ENCODE assay signal across 8 cellular contexts in the genomic region with DNA sequence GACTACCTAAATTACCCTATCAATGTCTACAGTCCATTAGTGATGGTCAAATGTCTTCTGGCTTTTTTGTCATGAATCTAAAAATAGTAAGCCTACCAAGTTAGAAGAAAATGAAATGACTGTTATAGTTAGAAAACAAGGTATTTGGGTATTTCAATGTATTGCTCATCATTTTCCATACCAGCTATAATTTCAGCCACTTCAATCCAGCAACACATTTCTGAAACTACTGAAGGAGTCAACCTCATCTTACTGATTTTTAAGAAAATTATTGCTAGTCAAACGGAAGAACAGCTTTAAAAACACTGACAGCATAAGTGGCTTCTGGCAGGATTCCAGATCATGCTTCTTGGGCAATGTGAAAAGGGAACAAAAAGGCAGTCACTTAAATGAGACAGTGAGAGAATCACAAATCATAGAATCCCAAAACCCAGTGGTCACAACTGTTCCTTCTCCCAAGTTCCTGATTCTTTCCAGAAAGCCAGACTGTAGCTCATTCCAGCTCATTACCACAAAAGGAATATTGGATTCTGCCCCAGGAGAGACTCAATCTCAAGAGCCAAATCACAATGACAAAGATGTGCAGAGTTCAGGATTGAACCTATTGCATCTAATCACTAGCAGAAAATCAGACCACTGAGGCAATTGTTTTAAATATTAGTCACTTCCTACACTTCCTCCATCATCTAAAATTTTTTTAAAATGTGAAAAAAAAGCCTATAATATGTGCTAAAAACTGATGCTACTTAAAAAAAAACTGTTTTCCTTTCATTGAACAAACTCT.
DNase-seq lines count a peak whose midpoint lies in the region; ATAC-seq, FAIRE-seq and TF ChIP-seq lines count a peak whose summit lies in the region.

No MANE protein-coding gene starts in this region.

- H3K9me3 ChIP-seq in CD4-positive, CD25-positive, alpha-beta regulatory T cell (ENCODE audit: control insufficient read depth in 2 of 2, low read length in 2 of 2): no peaks in the 10 kb centered on the region
- H3K9me3 ChIP-seq in Peyer's patch: no peaks in the 10 kb centered on the region

- H3K36me3 Mint-ChIP-seq in CD4-positive, CD25-positive, alpha-beta regulatory T cell: no peaks in the 10 kb centered on the region
- peaks cover 39% of the 10 kb centered on the region for H3K36me3 Mint-ChIP-seq in activated naive CD4-positive, alpha-beta T cell treated with anti-CD3 and anti-CD28 coated beads, Interleukin-2, amount 10 ng/mL, durations not matched to agents 7 days and 5 days

- H3K27me3 ChIP-seq in CD4-positive, CD25-positive, alpha-beta regulatory T cell (ENCODE audit: control insufficient read depth, insufficient read depth, low read length): no peaks in the 10 kb centered on the region
- H3K27me3 ChIP-seq in Peyer's patch: no peaks in the 10 kb centered on the region

- no peaks in the 10 kb centered on the region for H3K27me3 Mint-ChIP-seq in CD4-positive, CD25-positive, alpha-beta regulatory T cell
- H3K27me3 Mint-ChIP-seq in activated naive CD4-positive, alpha-beta T cell treated with anti-CD3 and anti-CD28 coated beads, Interleukin-2, amount 10 ng/mL, durations not matched to agents 7 days and 5 days: no peaks in the 10 kb centered on the region

- TF ChIP-seq POLR2A in Peyer's patch (IDR thresholded peaks at IDR 0.05): no peak

- peaks cover 15 to 51% (median 44%) of the 10 kb centered on the region in 4 donors for H3K4me1 Mint-ChIP-seq in CD4-positive, CD25-positive, alpha-beta regulatory T cell
- peaks cover 52% of the 10 kb centered on the region for H3K4me1 Mint-ChIP-seq in activated naive CD4-positive, alpha-beta T cell treated with anti-CD3 and anti-CD28 coated beads, Interleukin-2, amount 10 ng/mL, durations not matched to agents 7 days and 5 days

- H3K27ac Mint-ChIP-seq in CD4-positive, CD25-positive, alpha-beta regulatory T cell: peak overlapping the region in 2 of 3 donors; percentile 33 to 76
- H3K27ac Mint-ChIP-seq in activated naive CD4-positive, alpha-beta T cell treated with anti-CD3 and anti-CD28 coated beads, Interleukin-2, amount 10 ng/mL, durations not matched to agents 7 days and 5 days: peak overlapping the region; percentile 68

- CTCF ChIA-PET in activated naive CD4-positive, alpha-beta T cell treated with anti-CD3 and anti-CD28 coated beads, Interleukin-2, amount 10 ng/mL, durations not matched to agents 7 days and 5 days (lab: Charles Lee): interaction anchor here (0.7 to 1.2 kb wide), 4 partner anchors 17 to 69 kb away, joined by 3 read pairs; no protein-coding TSS in a partner anchor

- no peak for ATAC-seq in CD4-positive, CD25-positive, alpha-beta regulatory T cell (ENCODE audit: low read depth in 2 of 2)

- H3K4me3 ChIP-seq in CD4-positive, CD25-positive, alpha-beta regulatory T cell (ENCODE audit: low read depth, low read length): no peak overlapping the region
- no peak overlapping the region for H3K4me3 ChIP-seq in Peyer's patch

- H3K36me3 ChIP-seq in CD4-positive, CD25-positive, alpha-beta regulatory T cell (ENCODE audit: control insufficient read depth, insufficient read depth, low read length): no peaks in the 10 kb centered on the region
- no peaks in the 10 kb centered on the region for H3K36me3 ChIP-seq in Peyer's patch

- in situ Hi-C loops in KBM-7 (cut with MboI; ENCODE audit: low pct_unique_long_range_greater_than_20kb, low sequenced_read_pairs): no loop called here

- H3K27ac ChIP-seq in CD4-positive, CD25-positive, alpha-beta regulatory T cell (ENCODE audit: insufficient read depth, low read length, poor library complexity, severe bottlenecking): no peak overlapping the region
- H3K27ac ChIP-seq in Peyer's patch: peak overlapping the region in 1 of 4 donors; percentile 17

- peak overlapping the region in 2 of 4 donors; percentile 6 to 73 for H3K4me3 Mint-ChIP-seq in CD4-positive, CD25-positive, alpha-beta regulatory T cell
- H3K4me3 Mint-ChIP-seq in activated naive CD4-positive, alpha-beta T cell treated with anti-CD3 and anti-CD28 coated beads, Interleukin-2, amount 10 ng/mL, durations not matched to agents 7 days and 5 days: no peak overlapping the region

- DNase-seq in CD4-positive, CD25-positive, alpha-beta regulatory T cell: peak in 2 of 3 donors; percentile 26 to 53
- no peak for DNase-seq in GM19239 (ENCODE audit: insufficient read length, low spot score)
- DNase-seq in KBM-7: peak; percentile 80
- peak; percentile 37 for DNase-seq in activated naive CD4-positive, alpha-beta T cell treated with anti-CD3 and anti-CD28 coated beads, Interleukin-2, amount 10 ng/mL, durations not matched to agents 7 days and 5 days
- peak; percentile 57 for DNase-seq in pons (ENCODE audit: low spot score)
- no peak for DNase-seq in Peyer's patch
- DNase-seq in LoVo (ENCODE audit: low spot score): no peak
- no peak for DNase-seq in SW480 (ENCODE audit: low spot score)

- peak; percentile 39 for FAIRE-seq in GM19239 (lab: Jason Lieb, UNC)

- peaks cover 0 to 1% (median 0%) of the 10 kb centered on the region in 7 donors for H3K9me3 Mint-ChIP-seq in CD4-positive, CD25-positive, alpha-beta regulatory T cell
- peaks cover 4% of the 10 kb centered on the region for H3K9me3 Mint-ChIP-seq in activated naive CD4-positive, alpha-beta T cell treated with anti-CD3 and anti-CD28 coated beads, Interleukin-2, amount 10 ng/mL, durations not matched to agents 7 days and 5 days

- H3K4me1 ChIP-seq in CD4-positive, CD25-positive, alpha-beta regulatory T cell (ENCODE audit: control insufficient read depth, insufficient read depth, low read length, poor library complexity, severe bottlenecking): peaks cover 12% of the 10 kb centered on the region
- H3K4me1 ChIP-seq in Peyer's patch: peaks cover 0 to 12% (median 2%) of the 10 kb centered on the region in 4 donors

- TF ChIP-seq CTCF in Peyer's patch (IDR thresholded peaks at IDR 0.05): no peak

Comparison
In these comparisons a context has a peak if more than half of its experiments do, and no peak if none do; other contexts are left out.
1. DNase-seq: peak in CD4-positive, CD25-positive, alpha-beta regulatory T cell (2 of 3), KBM-7 (single experiment), activated naive CD4-positive, alpha-beta T cell treated with anti-CD3 and anti-CD28 coated beads, Interleukin-2, amount 10 ng/mL, durations not matched to agents 7 days and 5 days (single experiment) and pons (single experiment); none in GM19239 (single experiment), Peyer's patch (0 of 3), LoVo (single experiment) and SW480 (single experiment).